In the genomic region with DNA sequence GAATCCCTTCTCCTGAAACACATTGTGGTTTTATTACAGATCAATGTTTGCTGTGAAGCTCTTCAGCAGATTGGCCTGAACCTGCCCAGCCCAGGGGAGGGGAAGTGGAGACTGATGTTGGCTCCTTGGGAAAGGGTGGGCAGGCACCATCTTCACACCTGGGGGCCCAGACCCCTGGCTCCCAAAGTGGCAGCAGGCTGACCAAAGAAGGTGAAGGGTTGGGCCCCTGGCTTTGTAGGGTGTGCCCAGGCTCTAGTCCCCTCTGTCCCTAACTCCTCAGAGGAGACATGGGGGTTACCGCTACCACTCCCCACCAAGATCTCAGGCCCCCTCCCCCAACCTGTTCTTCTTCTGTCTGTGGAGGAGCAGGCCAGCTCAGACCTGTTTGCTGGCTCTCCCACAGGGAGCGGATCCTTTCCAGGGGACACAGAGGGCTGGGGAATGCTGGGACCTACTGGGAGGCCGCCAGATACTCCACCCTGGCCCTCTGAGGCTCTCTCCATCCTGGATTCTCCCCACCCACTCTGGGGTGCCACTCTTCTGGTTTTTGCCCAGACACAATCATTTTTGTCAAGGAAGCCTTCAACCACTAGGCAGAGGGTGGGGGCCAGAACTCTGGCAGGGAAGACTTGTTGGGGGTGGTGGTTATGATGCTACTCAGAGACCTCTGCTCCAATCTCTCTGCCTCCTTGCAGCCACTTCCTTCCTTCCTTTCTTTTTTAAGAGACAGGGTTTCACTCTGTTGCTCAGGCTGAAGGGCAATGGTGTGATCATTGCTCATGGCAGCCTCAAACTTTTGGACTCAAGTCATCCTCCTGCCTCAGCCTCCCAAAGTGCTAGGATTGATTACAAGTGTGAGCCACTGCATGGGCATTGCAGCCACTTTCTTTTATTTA, we compare ENCODE assay signal across 1 cellular context.
TF ChIP-seq lines count a peak whose summit lies in the region.

No MANE protein-coding gene starts in this region.

TF ChIP-seq in K562, 482 proteins besides CTCF, POLR2A, EP300 and RAD21:
- no peak for TF ChIP-seq ZNF445 (CRISPR knock-in tag; IDR thresholded peaks at IDR 0.05; ENCODE audit: low read depth)
- TF ChIP-seq SPI1 (IDR thresholded peaks at IDR 0.05; ENCODE audit: borderline replicate concordance, low read depth, low read length) = 0 out of 2 replicates have a peak, but pooled peaks have one; percentile 3
- no peak for TF ChIP-seq MEIS2 (IDR thresholded peaks at IDR 0.05; ENCODE audit: partially characterized antibody)
TF ChIP-seq in K562: peak in this region for 1.
